In the genomic region with DNA sequence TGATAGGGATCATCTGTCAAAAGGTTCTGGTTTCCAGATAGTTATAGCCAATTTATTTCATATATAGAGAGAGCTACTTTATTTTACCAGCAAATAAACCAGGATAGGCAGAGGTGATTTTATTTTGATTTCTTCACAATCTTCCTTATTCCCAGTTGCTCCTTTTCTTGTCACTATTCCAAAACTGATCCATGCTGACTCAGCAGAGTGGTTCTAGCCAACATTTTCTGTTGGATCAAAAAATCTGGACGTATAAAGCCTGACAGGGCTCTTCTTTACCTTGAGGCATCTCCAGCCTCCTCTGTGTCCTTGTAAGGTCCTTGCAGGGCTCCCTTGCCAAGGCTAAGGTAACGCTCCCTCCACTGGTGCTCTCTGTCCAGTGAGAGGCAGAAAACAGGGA, we compare ENCODE assay signal across 31 cellular contexts. TPM values are rescaled to one million over a fixed set of nuclear protein-coding genes. Genes with fewer than 3 reads are reported as not detected.
DNase-seq lines count a peak whose midpoint lies in the region; ATAC-seq and TF ChIP-seq lines count a peak whose summit lies in the region.
"Had no signal": no experiment of that assay in that cellular context is flagged by ENCODE, and none has a peak within 500 bp of the region (broad histone marks: within the 10 kb centered on the region; RNA-seq: fewer than 3 reads in every experiment).

No MANE protein-coding gene starts in this region.

- H3K36me3 Mint-ChIP-seq in natural killer cell treated with Interleukin-12 subunit alpha and Interleukin-12 subunit beta and Interleukin-15 and Interleukin-18, amount 100 ng/mL, for 72 hours = no peaks in the 10 kb centered on the region
- H3K36me3 Mint-ChIP-seq in natural killer cell = no peaks in the 10 kb centered on the region
- no peaks in the 10 kb centered on the region for H3K36me3 Mint-ChIP-seq in endodermal cell (ENCODE audit: low read depth)
- no peaks in the 10 kb centered on the region for H3K36me3 Mint-ChIP-seq in mesothelial cell of epicardium
- H3K36me3 Mint-ChIP-seq: naive B cell had no signal

- peaks cover 22 to 41% of the 10 kb centered on the region in 2 donors for H3K4me1 Mint-ChIP-seq in natural killer cell treated with Interleukin-12 subunit alpha and Interleukin-12 subunit beta and Interleukin-15 and Interleukin-18, amount 100 ng/mL, for 72 hours (ENCODE audit: low read depth in 2 of 2)
- H3K4me1 Mint-ChIP-seq in natural killer cell (peaks cover 16 to 18% of the 10 kb centered on the region in 2 donors), endodermal cell (no peaks in the 10 kb centered on the region), mesothelial cell of epicardium (peaks cover 23% of the 10 kb centered on the region)

- H3K27ac ChIP-seq in WERI-Rb-1 = peak overlapping the region; percentile 40
- H3K27ac ChIP-seq in endodermal cell (ENCODE audit: low read depth, low read length) = no peak overlapping the region
- H3K27ac ChIP-seq: foreskin keratinocyte, heart left ventricle, prostate gland, tibial artery had no signal

- no peak for ATAC-seq in natural killer cell treated with Interleukin-12 subunit alpha and Interleukin-12 subunit beta and Interleukin-15 and Interleukin-18, amount 100 ng/mL, for 72 hours
- ATAC-seq in natural killer cell (no peak), HG03439 (IDR thresholded peaks at IDR 0.05; ENCODE audit: unreplicated experiment) (no peak), GM21367 (IDR thresholded peaks at IDR 0.05; ENCODE audit: unreplicated experiment) (no peak)
- ATAC-seq: esophagus mucosa, foreskin keratinocyte, HCT116, heart left ventricle, left ventricle myocardium superior, Panc1, sciatic nerve, SK-N-SH treated with all-trans-retinoic acid at 6 μM for 48 hours had no signal

- H3K9me3 ChIP-seq in WERI-Rb-1 (ENCODE audit: severe bottlenecking) (no peaks in the 10 kb centered on the region), endodermal cell (ENCODE audit: control insufficient read depth, low read length) (no peaks in the 10 kb centered on the region)
- H3K9me3 ChIP-seq: heart left ventricle, prostate gland, tibial artery had no signal

- H3K4me3 Mint-ChIP-seq in natural killer cell treated with Interleukin-12 subunit alpha and Interleukin-12 subunit beta and Interleukin-15 and Interleukin-18, amount 100 ng/mL, for 72 hours = no peak overlapping the region
- H3K4me3 Mint-ChIP-seq in natural killer cell = no peak overlapping the region
- H3K4me3 Mint-ChIP-seq in endodermal cell = no peak overlapping the region
- H3K4me3 Mint-ChIP-seq in mesothelial cell of epicardium = no peak overlapping the region
- H3K4me3 Mint-ChIP-seq: naive B cell had no signal

- DNase-seq in natural killer cell treated with Interleukin-12 subunit alpha and Interleukin-12 subunit beta and Interleukin-15 and Interleukin-18, amount 100 ng/mL, for 72 hours (ENCODE audit: low spot score) = no peak
- no peak for DNase-seq in natural killer cell
- no peak for DNase-seq in WERI-Rb-1
- peak; percentile 7 for DNase-seq in endodermal cell
- DNase-seq in mesothelial cell of epicardium (ENCODE audit: low spot score in 2 of 2, unreplicated experiment in 2 of 2) = no peak
- DNase-seq: activated CD4-positive, alpha-beta T cell treated with anti-CD3 and anti-CD28 coated beads for 4 hours; activated T-cell treated with anti-CD3 and anti-CD28 coated beads, Interleukin-2, amount 50 U/mL, for 72 hours; cortex of kidney; DMS79 treated with DMSO at 0.1 percent for 48 hours; effector memory CD4-positive, alpha-beta T cell; foreskin keratinocyte; GF-D8; heart left ventricle; left ventricle myocardium superior; naive B cell; NCI-H446; NCI-H748 treated with DMSO at 0.1 percent for 48 hours; Right ventricle myocardium superior; stimulated activated CD4-positive, alpha-beta T cell treated with anti-CD3 and anti-CD28 coated beads, Interleukin-12 subunit alpha, Interleukin-12 subunit beta, amount 100 ng/mL, for 4 hours; stimulated activated CD4-positive, alpha-beta T cell treated with anti-CD3 and anti-CD28 coated beads, Interleukin-2, amount 100 ng/mL, for 48 hours; tibial artery had no signal

- peaks cover 0 to 4% of the 10 kb centered on the region in 2 donors for H3K27me3 Mint-ChIP-seq in natural killer cell treated with Interleukin-12 subunit alpha and Interleukin-12 subunit beta and Interleukin-15 and Interleukin-18, amount 100 ng/mL, for 72 hours
- H3K27me3 Mint-ChIP-seq in natural killer cell (ENCODE audit: low read depth in 2 of 2) (no peaks in the 10 kb centered on the region), endodermal cell (ENCODE audit: insufficient read depth) (peaks cover 27% of the 10 kb centered on the region), mesothelial cell of epicardium (ENCODE audit: low read depth) (peaks cover 11% of the 10 kb centered on the region)
- H3K27me3 Mint-ChIP-seq: naive B cell had no signal

- no peaks in the 10 kb centered on the region for H3K4me1 ChIP-seq in endodermal cell (ENCODE audit: control insufficient read depth, insufficient read depth, low read length)
- H3K4me1 ChIP-seq: prostate gland, tibial artery had no signal

- H3K4me3 ChIP-seq in WERI-Rb-1 (ENCODE audit: low read depth, low read length) (no peak overlapping the region), endodermal cell (ENCODE audit: low read length) (no peak overlapping the region)
- H3K4me3 ChIP-seq: heart left ventricle, prostate gland, tibial artery had no signal

- WGBS in endodermal cell (ENCODE audit: insufficient coverage in 1 of 2, insufficient read length in 1 of 2), 2 experiments = 91 to 92% methylated on average over 2 of the region's 2 CpGs

- H3K36me3 ChIP-seq in WERI-Rb-1 (no peaks in the 10 kb centered on the region), endodermal cell (ENCODE audit: control insufficient read depth, insufficient read depth, low read length) (no peaks in the 10 kb centered on the region)
- H3K36me3 ChIP-seq: heart left ventricle, prostate gland, tibial artery had no signal

- H3K9me3 Mint-ChIP-seq in natural killer cell treated with Interleukin-12 subunit alpha and Interleukin-12 subunit beta and Interleukin-15 and Interleukin-18, amount 100 ng/mL, for 72 hours = no peaks in the 10 kb centered on the region
- no peaks in the 10 kb centered on the region for H3K9me3 Mint-ChIP-seq in natural killer cell
- no peaks in the 10 kb centered on the region for H3K9me3 Mint-ChIP-seq in endodermal cell
- H3K9me3 Mint-ChIP-seq in mesothelial cell of epicardium = no peaks in the 10 kb centered on the region
- H3K9me3 Mint-ChIP-seq: activated T-cell treated with anti-CD3 and anti-CD28 coated beads, Interleukin-2, amount 50 U/mL, for 72 hours; naive B cell had no signal

- intact Hi-C loops in natural killer cell (cut with micrococcal nuclease) = no loop called here

- TF ChIP-seq CTCF in natural killer cell (IDR thresholded peaks at IDR 0.05) (no peak), WERI-Rb-1 (IDR thresholded peaks at IDR 0.05; ENCODE audit: low read depth, low read length) (no peak), endodermal cell (conservative IDR thresholded peaks at IDR 0.05) (no peak), mesothelial cell of epicardium (IDR thresholded peaks at IDR 0.05; ENCODE audit: unreplicated experiment) (no peak)

- no peak overlapping the region for H3K9ac ChIP-seq in endodermal cell (ENCODE audit: extremely low read depth, low read length, poor library complexity, severe bottlenecking)

- H3K27ac Mint-ChIP-seq in natural killer cell treated with Interleukin-12 subunit alpha and Interleukin-12 subunit beta and Interleukin-15 and Interleukin-18, amount 100 ng/mL, for 72 hours = peak overlapping the region; percentile 12 to 21
- no peak overlapping the region for H3K27ac Mint-ChIP-seq in natural killer cell
- no peak overlapping the region for H3K27ac Mint-ChIP-seq in endodermal cell
- H3K27ac Mint-ChIP-seq in mesothelial cell of epicardium = no peak overlapping the region

- no peaks in the 10 kb centered on the region for H3K27me3 ChIP-seq in WERI-Rb-1 (ENCODE audit: insufficient read depth, low read depth, severe bottlenecking)
- peaks cover 33% of the 10 kb centered on the region for H3K27me3 ChIP-seq in endodermal cell (ENCODE audit: control insufficient read depth, insufficient read depth, low read length, poor library complexity, severe bottlenecking)
- H3K27me3 ChIP-seq: tibial artery had no signal

RNA-seq across cellular contexts. Expression of a gene that starts 15.8 kb away (rescaled TPM):
- total RNA-seq in natural killer cell treated with Interleukin-12 subunit alpha and Interleukin-12 subunit beta and Interleukin-15 and Interleukin-18, amount 100 ng/mL, for 72 hours = 10 to 100 TPM in 1 of 2 donors, not detected in 1; 93.2 TPM
- total RNA-seq in natural killer cell = 100 to 1,000 TPM in 1 of 3 donors, 1 to 10 TPM in 1, under 1 TPM in 1; 0.14 to 494 (median 9.5) TPM
- under 1 TPM in 1 of 2 donors, not detected in 1; 0.31 TPM for total RNA-seq in endodermal cell
- polyA plus RNA-seq in endodermal cell (2013, experiment 1 of 2) = 3.8 TPM
- 2.5 TPM for polyA plus RNA-seq in endodermal cell (2013, experiment 2 of 2)
- not detected in 3 replicates for total RNA-seq in mesothelial cell of epicardium
- total RNA-seq: astrocyte, foreskin keratinocyte had no signal
- polyA plus RNA-seq: foreskin keratinocyte, keratinocyte had no signal

Comparison
In these comparisons a context has a peak if more than half of its experiments do, and no peak if none do; other contexts are left out.
1. H3K27ac Mint-ChIP-seq: peak in natural killer cell treated with Interleukin-12 subunit alpha and Interleukin-12 subunit beta and Interleukin-15 and Interleukin-18, amount 100 ng/mL, for 72 hours (2 of 2); none in natural killer cell (0 of 2), endodermal cell (single experiment) and mesothelial cell of epicardium (single experiment).